8 cellular contexts compared by ENCODE assay signal in the genomic region with DNA sequence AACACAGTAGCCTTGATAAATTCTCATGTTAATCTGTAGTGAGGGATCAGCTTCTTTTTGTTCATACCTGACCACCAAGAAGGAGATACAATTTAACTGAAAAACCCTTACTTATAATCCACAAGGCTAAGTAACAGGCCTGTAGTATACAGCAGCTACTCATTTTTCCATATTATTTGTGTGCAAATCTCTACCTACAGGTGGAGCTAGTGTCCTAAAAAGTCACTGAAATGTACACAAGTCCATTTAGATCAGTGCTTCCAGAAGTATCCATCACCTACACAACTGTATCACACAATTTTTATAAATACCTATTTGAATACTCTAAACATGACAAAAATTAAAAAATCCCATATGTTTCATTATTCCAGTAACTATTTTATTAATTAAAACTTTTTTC.
DNase-seq lines count a peak whose midpoint lies in the region; ATAC-seq, FAIRE-seq and TF ChIP-seq lines count a peak whose summit lies in the region.

No MANE protein-coding gene starts in this region.

- FAIRE-seq in GM12878 (lab: Jason Lieb, UNC): no peak

- H3K4me3 Mint-ChIP-seq in nephron: no peak overlapping the region

- in situ Hi-C loops in GM12878 (cut with MboI): no loop called here

- no peaks in the 10 kb centered on the region for H3K79me2 ChIP-seq in GM12878 (ENCODE audit: control insufficient read depth, insufficient read depth, low read length)

- H3K4me1 ChIP-seq in GM12878 (ENCODE audit: control insufficient read depth, insufficient read depth, low read length): no peaks in the 10 kb centered on the region

- H2AFZ ChIP-seq in GM12878 (ENCODE audit: control insufficient read depth, low read depth, low read length): no peak overlapping the region

- intact Hi-C loops in GM12878 (cut with micrococcal nuclease; ENCODE audit: unreplicated experiment): loop anchor here (1.0 to 10.0 kb wide), 3 partner anchors 158 to 380 kb away; no protein-coding TSS in a partner anchor

- DNase-seq in GM10266 (ENCODE audit: extremely low spot score) (peak; percentile 6), MV-4-11 (lab: John Stamatoyannopoulos, UW) (peak; percentile 14), GM12878 (ENCODE audit: low read depth, low spot score) (no peak), mesenteric fat pad (ENCODE audit: low spot score) (no peak), cortex of kidney (lab: John Stamatoyannopoulos, UW) (no peak)
- no peak for DNase-seq in stimulated activated CD4-positive, alpha-beta T cell treated with anti-CD3 and anti-CD28 coated beads, Interleukin-12 subunit alpha, Interleukin-12 subunit beta, amount 100 ng/mL, for 4 hours

- ATAC-seq in GM12878 (peak; percentile 61), HG03439 (IDR thresholded peaks at IDR 0.05; ENCODE audit: unreplicated experiment) (no peak)

- H3K9ac ChIP-seq in GM12878 (ENCODE audit: control insufficient read depth, insufficient read depth, low read length): no peak overlapping the region

- H3K4me2 ChIP-seq in GM12878 (ENCODE audit: control insufficient read depth, insufficient read depth): no peak overlapping the region

- RAD21 ChIA-PET in GM12878 (lab: Charles Lee; ENCODE audit: unreplicated experiment): interaction anchor here (1.1 to 2.4 kb wide), 4 partner anchors 11 to 181 kb away, joined by 3 to 23 read pairs (median 4); no protein-coding TSS in a partner anchor

- POLR2A ChIA-PET in GM12878 (lab: Charles Lee): no interaction called here

- H3K27me3 ChIP-seq in GM12878 (replicated peaks in 1 of 2; ENCODE audit: control insufficient read depth in 2 of 2, insufficient read depth in 2 of 2, low read length in 1 of 2): no peaks in the 10 kb centered on the region

- CTCF ChIA-PET in GM12878 (lab: Yijun Ruan, JAX): interaction anchor here (0.5 to 5.3 kb wide), 23 partner anchors 8 to 639 kb away, joined by 3 to 66 read pairs (median 5); no protein-coding TSS in a partner anchor

- H4K20me1 ChIP-seq in GM12878 (ENCODE audit: control insufficient read depth, insufficient read depth): no peaks in the 10 kb centered on the region

- SMC1A ChIA-PET in GM12878 (lab: Charles Lee; ENCODE audit: uncharacterized antibody, unreplicated experiment): interaction anchor here (0.9 to 3.8 kb wide), 8 partner anchors 15 to 380 kb away, joined by 3 to 28 read pairs (median 4); no protein-coding TSS in a partner anchor

- no peak for TF ChIP-seq POLR2A in GM12878 (IDR thresholded peaks at IDR 0.05; ENCODE audit: low read depth, low read length)

- peak; percentile 29 for TF ChIP-seq CTCF in GM10266 (IDR thresholded peaks at IDR 0.05; ENCODE audit: control insufficient read depth, insufficient read depth, low read depth, missing control alignments)
- peak; percentile 33 to 40 (median 35); a peak in 4 of 6 replicates for TF ChIP-seq CTCF in GM12878 (IDR thresholded peaks at IDR 0.05 in 2 of 3, conservative IDR thresholded peaks at IDR 0.05 in 1 of 3; ENCODE audit: control insufficient read depth in 2 of 3, extremely low read depth in 1 of 3, insufficient read depth in 1 of 3, low read depth in 3 of 3, low read length in 3 of 3)
- TF ChIP-seq CTCF in nephron (IDR thresholded peaks at IDR 0.05; ENCODE audit: unreplicated experiment in 3 of 3): peak; percentile 26 to 51 (median 33)

- no peak overlapping the region for H3K27ac Mint-ChIP-seq in nephron

- H3K27me3 Mint-ChIP-seq in nephron (ENCODE audit: low read depth): no peaks in the 10 kb centered on the region

- TF ChIP-seq RAD21 in GM12878 (IDR thresholded peaks at IDR 0.05; ENCODE audit: insufficient read depth, low read depth, low read length): peak; percentile 56; the same call in 1 of the 2 replicates

- H3K9me3 Mint-ChIP-seq in nephron: peaks cover 2% of the 10 kb centered on the region

- TF ChIP-seq EP300 in GM12878 (IDR thresholded peaks at IDR 0.05; ENCODE audit: borderline replicate concordance in 1 of 2, control insufficient read depth in 1 of 2, low read depth in 2 of 2, low read length in 2 of 2): no peak

- H3K4me3 ChIP-seq in GM12878: no peak overlapping the region

- H3K36me3 ChIP-seq in GM12878 (ENCODE audit: control insufficient read depth in 2 of 2, insufficient read depth in 2 of 2, low read length in 1 of 2): no peaks in the 10 kb centered on the region

- no TSS peak for BruUV-seq in GM12878 (replicated peaks; lab: Mats Ljungman, UMichigan)

- no peaks in the 10 kb centered on the region for H3K4me1 Mint-ChIP-seq in nephron

- no peak overlapping the region for H3K27ac ChIP-seq in GM12878 (ENCODE audit: control insufficient read depth, insufficient read depth)

- no peaks in the 10 kb centered on the region for H3K36me3 Mint-ChIP-seq in nephron (ENCODE audit: low read depth)

- H3K9me3 ChIP-seq in GM12878 (replicated peaks; ENCODE audit: control insufficient read depth, insufficient read depth, low read length): no peaks in the 10 kb centered on the region

TF ChIP-seq in GM12878, 131 proteins besides CTCF, POLR2A, EP300 and RAD21:
- TF ChIP-seq RB1 (IDR thresholded peaks at IDR 0.05; ENCODE audit: borderline replicate concordance) (no peak), CBX5 (IDR thresholded peaks at IDR 0.05; ENCODE audit: low read depth) (no peak), SMC3 (IDR thresholded peaks at IDR 0.05; ENCODE audit: borderline replicate concordance, low read length) (peak; percentile 41; the same call in 1 of the 2 replicates)

Comparison
In these comparisons a context has a peak if more than half of its experiments do, and no peak if none do; other contexts are left out.
1. DNase-seq: peak in GM10266 (single experiment) and MV-4-11 (single experiment); none in GM12878 (single experiment), stimulated activated CD4-positive, alpha-beta T cell treated with anti-CD3 and anti-CD28 coated beads, Interleukin-12 subunit alpha, Interleukin-12 subunit beta, amount 100 ng/mL, for 4 hours (single experiment), mesenteric fat pad (single experiment) and cortex of kidney (single experiment).
2. Peak in every context shown above with its lines, with median percentiles within 50 percentile points of each other: CTCF ChIP-seq.